Comparison of ENCODE assay signal across 19 cellular contexts in genomic region chr10:77406764-77407430, GRCh38.
A peak's percentile ranks its signal among the peaks of the same experiment; 100 is the strongest.
DNase-seq lines count a peak whose midpoint lies in the region; ATAC-seq and TF ChIP-seq lines count a peak whose summit lies in the region.
"Had no signal": no experiment of that assay in that cellular context is flagged by ENCODE, and none has a peak within 500 bp of the region (broad histone marks: within the 10 kb centered on the region; RNA-seq: fewer than 3 reads in every experiment).

No MANE protein-coding gene starts in this region.

- H3K4me2 ChIP-seq in IMR-90 (ENCODE audit: low read depth, low read length) = no peak overlapping the region

- no peak for ATAC-seq in IMR-90 (ENCODE audit: low read depth)
- peak; percentile 60 for ATAC-seq in left lobe of liver
- ATAC-seq in thoracic aorta (ENCODE audit: insufficient number of reproducible peaks, low FRiP score, low read depth) = no peak
- ATAC-seq in upper lobe of left lung (ENCODE audit: low FRiP score in 2 of 2) = no peak
- no peak for ATAC-seq in HG02571 (IDR thresholded peaks at IDR 0.05; ENCODE audit: unreplicated experiment)

- H4K20me1 ChIP-seq in IMR-90 (ENCODE audit: insufficient read depth, low read length) = no peaks in the 10 kb centered on the region

- dilution Hi-C loops in IMR-90 (cut with HindIII; ENCODE audit: low sequenced_read_pairs, unreplicated experiment) = no loop called here

- no TSS peak for BruUV-seq in IMR-90 (replicated peaks; lab: Mats Ljungman, UMichigan)

- H3K4me3 ChIP-seq in IMR-90 (ENCODE audit: insufficient read depth, low read depth, low read length) (no peak overlapping the region), thoracic aorta (no peak overlapping the region), upper lobe of left lung (no peak overlapping the region)
- H3K4me3 ChIP-seq: cardiac muscle cell had no signal

- peak overlapping the region; percentile 87 for H2BK20ac ChIP-seq in IMR-90 (ENCODE audit: low read depth, low read length)

- no peak for TF ChIP-seq POLR2A in IMR-90 (IDR thresholded peaks at IDR 0.05; ENCODE audit: low read depth, low read length)
- no peak for TF ChIP-seq POLR2A in upper lobe of left lung (IDR thresholded peaks at IDR 0.05)

- H3K79me1 ChIP-seq in IMR-90 (ENCODE audit: low read depth in 1 of 2, low read length in 2 of 2) = no peaks in the 10 kb centered on the region

- H4K5ac ChIP-seq in IMR-90 (ENCODE audit: low read depth, low read length) = no peak overlapping the region; the same call in 1 of the 2 replicates

- peak overlapping the region; percentile 21 for H2AFZ ChIP-seq in IMR-90 (replicated peaks; ENCODE audit: low read length, poor library complexity)

- H3K4ac ChIP-seq in IMR-90 (ENCODE audit: low read depth, low read length) = peak overlapping the region; percentile 86

- H2AK9ac ChIP-seq in IMR-90 (replicated peaks; ENCODE audit: low read depth, low read length, poor library complexity) = no peak overlapping the region

- TF ChIP-seq RAD21 in IMR-90 (IDR thresholded peaks at IDR 0.05; ENCODE audit: low read length) = no peak

- peak overlapping the region; percentile 83 for H4K91ac ChIP-seq in IMR-90 (ENCODE audit: insufficient read depth, low read depth, low read length)

- H3K18ac ChIP-seq in IMR-90 (ENCODE audit: low read depth, low read length) = no peak overlapping the region; the same call in 1 of the 2 replicates

- DNase-seq in IMR-90 (no peak), NCI-H774 (lab: John Stamatoyannopoulos, UW) (peak; percentile 27), left lobe of liver (ENCODE audit: low spot score) (no peak), thoracic aorta (ENCODE audit: low spot score) (no peak), upper lobe of left lung (no peak)
- DNase-seq in activated CD4-positive, CD25-positive, alpha-beta regulatory T cell treated with anti-CD3 and anti-CD28 coated beads, Interleukin-2, amount 50 U/mL, for 72 hours = no peak
- DNase-seq: activated CD4-positive, alpha-beta T cell treated with anti-CD3 and anti-CD28 coated beads, Interleukin-2, amount 50 U/mL, for 1 hour; activated CD8-positive, alpha-beta memory T cell treated with anti-CD3 and anti-CD28 coated beads, Interleukin-2, amount 50 U/mL, for 4 hours; Caco-2; EL; foreskin melanocyte; KG1; midbrain; NCI-H1048; NCI-H2171 treated with DMSO at 0.1 percent for 48 hours; NK-92 treated with Interleukin-12 subunit alpha and Interleukin-12 subunit beta, amount 100 ng/mL, for 24 hours; stimulated activated CD4-positive, alpha-beta T cell treated with anti-CD3 and anti-CD28 coated beads, Interleukin-12 subunit alpha, Interleukin-12 subunit beta, amount 100 ng/mL, for 4 hours had no signal

- peaks cover 10% of the 10 kb centered on the region for H3K9me1 ChIP-seq in IMR-90 (ENCODE audit: insufficient read depth, low read length)

- H3K4me1 ChIP-seq in IMR-90 (ENCODE audit: control insufficient read depth, insufficient read depth, low read length) = peaks cover 15% of the 10 kb centered on the region
- peaks cover 33 to 66% of the 10 kb centered on the region in 2 donors for H3K4me1 ChIP-seq in thoracic aorta (ENCODE audit: control insufficient read depth in 1 of 2, low read depth in 2 of 2)
- H3K4me1 ChIP-seq in upper lobe of left lung = peaks cover 5 to 25% (median 19%) of the 10 kb centered on the region in 4 donors

- no peaks in the 10 kb centered on the region for H3K9me3 ChIP-seq in IMR-90 (ENCODE audit: control insufficient read depth, insufficient read depth, low read length)
- H3K9me3 ChIP-seq in thoracic aorta = no peaks in the 10 kb centered on the region
- H3K9me3 ChIP-seq in upper lobe of left lung = no peaks in the 10 kb centered on the region
- H3K9me3 ChIP-seq: Caco-2 had no signal

- H2BK5ac ChIP-seq in IMR-90 (ENCODE audit: low read depth, low read length, poor library complexity, severe bottlenecking) = no peak overlapping the region

- peak overlapping the region; percentile 84; the same call in 1 of the 3 replicates for H2BK15ac ChIP-seq in IMR-90 (ENCODE audit: low read depth, low read length)

- H4K8ac ChIP-seq in IMR-90 (ENCODE audit: low read depth in 2 of 2, low read length in 2 of 2) = no peak overlapping the region

- H3K23ac ChIP-seq in IMR-90 (ENCODE audit: low read depth, low read length) = 0 out of 2 replicates have a peak overlapping the region, but pooled peaks have one; percentile 4

- intact Hi-C loops in IMR-90 (cut with micrococcal nuclease) = no loop called here

- TF ChIP-seq CTCF in IMR-90 (conservative IDR thresholded peaks at IDR 0.05; ENCODE audit: low read depth, low read length) = no peak
- no peak for TF ChIP-seq CTCF in thoracic aorta (IDR thresholded peaks at IDR 0.05)
- no peak for TF ChIP-seq CTCF in upper lobe of left lung (IDR thresholded peaks at IDR 0.05)

- no peak overlapping the region; the same call in 1 of the 2 replicates for H3K56ac ChIP-seq in IMR-90 (ENCODE audit: extremely low read depth, insufficient read depth, low read length)

- H2AK5ac ChIP-seq in IMR-90 (ENCODE audit: low read depth, low read length) = peak overlapping the region; percentile 90

- peak overlapping the region; percentile 53; the same call in 1 of the 2 replicates for H3K14ac ChIP-seq in IMR-90 (replicated peaks; ENCODE audit: low read depth, low read length)

- no CpG with 5 or more reads among the region's 5 CpGs for WGBS in IMR-90 (ENCODE audit: extremely low coverage in 2 of 2, insufficient read length in 1 of 2), 2 experiments
- 59 to 66% methylated on average over 5 of the region's 5 CpGs for WGBS in upper lobe of left lung, 2 donors

- no peak overlapping the region; the same call in 1 of the 2 replicates for H3K27ac ChIP-seq in IMR-90 (ENCODE audit: insufficient read depth, low read length)
- H3K27ac ChIP-seq in thoracic aorta = peak overlapping the region; percentile 67 to 77
- no peak overlapping the region for H3K27ac ChIP-seq in upper lobe of left lung
- H3K27ac ChIP-seq: cardiac muscle cell had no signal

- H3K27me3 ChIP-seq in IMR-90 (ENCODE audit: control insufficient read depth, insufficient read depth, low read length) (no peaks in the 10 kb centered on the region), thoracic aorta (replicated peaks; ENCODE audit: insufficient read depth) (no peaks in the 10 kb centered on the region), upper lobe of left lung (no peaks in the 10 kb centered on the region)
- H3K27me3 ChIP-seq: cardiac muscle cell had no signal

- CTCF ChIA-PET in IMR-90 (lab: Yijun Ruan, JAX) = no interaction called here

- no peak for TF ChIP-seq EP300 in upper lobe of left lung (IDR thresholded peaks at IDR 0.05)

- H2BK120ac ChIP-seq in IMR-90 (ENCODE audit: low read depth, low read length) = peak overlapping the region; percentile 87

- in situ Hi-C loops in IMR-90 (cut with MboI; ENCODE audit: low sequenced_read_pairs) = no loop called here

- no peak overlapping the region for H3K9ac ChIP-seq in IMR-90 (ENCODE audit: low read depth, low read length)

- POLR2A ChIA-PET in IMR-90 (lab: Charles Lee; ENCODE audit: unreplicated experiment) = no interaction called here

- no peaks in the 10 kb centered on the region for H3K36me3 ChIP-seq in IMR-90 (ENCODE audit: control insufficient read depth, insufficient read depth, low read length)
- H3K36me3 ChIP-seq in thoracic aorta = no peaks in the 10 kb centered on the region
- no peaks in the 10 kb centered on the region for H3K36me3 ChIP-seq in upper lobe of left lung
- H3K36me3 ChIP-seq: cardiac muscle cell had no signal

TF ChIP-seq in IMR-90, 13 proteins besides CTCF, POLR2A, EP300 and RAD21:
- TF ChIP-seq MAZ (IDR thresholded peaks at IDR 0.05; ENCODE audit: borderline replicate concordance, low read depth, low read length) = no peak
- no peak for TF ChIP-seq RCOR1 (IDR thresholded peaks at IDR 0.05; ENCODE audit: insufficient replicate concordance, low read length)
- TF ChIP-seq USF2 (IDR thresholded peaks at IDR 0.05; ENCODE audit: low read depth, low read length) = no peak
- no peak for TF ChIP-seq CEBPB (IDR thresholded peaks at IDR 0.05; ENCODE audit: low read depth, low read length)
- no peak for TF ChIP-seq ELK1 (IDR thresholded peaks at IDR 0.05; ENCODE audit: borderline replicate concordance, low read depth, low read length)
- no peak for TF ChIP-seq RFX5 (IDR thresholded peaks at IDR 0.05; ENCODE audit: low read depth, low read length)
- no peak for TF ChIP-seq MAFK (IDR thresholded peaks at IDR 0.05; ENCODE audit: low read depth, low read length)
- no peak for TF ChIP-seq MXI1 (IDR thresholded peaks at IDR 0.05; ENCODE audit: borderline replicate concordance, low read depth, low read length)
- no peak for TF ChIP-seq NFE2L2 (IDR thresholded peaks at IDR 0.05; ENCODE audit: low read depth, low read length)
- TF ChIP-seq FOS (IDR thresholded peaks at IDR 0.05; ENCODE audit: low read depth, low read length) = no peak
- no peak for TF ChIP-seq CHD1 (IDR thresholded peaks at IDR 0.05; ENCODE audit: low read depth, low read length)
- TF ChIP-seq SMC3 (IDR thresholded peaks at IDR 0.05; ENCODE audit: low read depth, low read length) = no peak
- no peak for TF ChIP-seq BHLHE40 (IDR thresholded peaks at IDR 0.05; ENCODE audit: low read depth, low read length)

Comparison
In these comparisons a context has a peak if more than half of its experiments do, and no peak if none do; other contexts are left out.
1. H3K27ac ChIP-seq: peak in thoracic aorta (2 of 2); none in IMR-90 (single experiment) and upper lobe of left lung (0 of 4).